10 cellular contexts compared by ENCODE assay signal in the genomic region with DNA sequence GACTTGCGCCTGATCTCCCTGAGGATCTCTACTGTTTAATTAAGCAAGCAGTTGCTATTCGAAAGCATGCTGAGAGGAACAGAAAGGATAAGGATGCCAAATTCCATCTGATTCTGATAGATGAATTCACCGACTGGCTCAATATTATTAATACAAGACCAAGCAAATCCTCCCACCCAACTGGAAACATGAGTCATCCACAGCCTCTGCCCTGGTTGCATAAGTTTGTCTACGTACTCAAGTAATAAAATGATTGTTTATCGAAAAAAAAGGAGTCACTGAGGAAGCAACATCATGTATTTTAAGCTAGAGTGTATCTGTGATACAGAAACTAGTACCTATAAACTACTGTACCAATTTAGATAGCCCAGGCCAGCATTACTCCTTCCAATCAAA. TPM values are rescaled to one million over a fixed set of nuclear protein-coding genes. Genes with fewer than 3 reads are reported as not detected.
DNase-seq lines count a peak whose midpoint lies in the region; ATAC-seq and TF ChIP-seq lines count a peak whose summit lies in the region.
"Had no signal": no experiment of that assay in that cellular context is flagged by ENCODE, and none has a peak within 500 bp of the region (broad histone marks: within the 10 kb centered on the region; RNA-seq: fewer than 3 reads in every experiment).

No MANE protein-coding gene starts in this region.

- peaks cover 50% of the 10 kb centered on the region for H3F3A ChIP-seq in PC-9 (ENCODE audit: insufficient read depth, low read depth)

- TF ChIP-seq POLR2A in esophagus muscularis mucosa (IDR thresholded peaks at IDR 0.05; ENCODE audit: low read depth) = no peak
- no peak for TF ChIP-seq POLR2A in sigmoid colon (IDR thresholded peaks at IDR 0.05)

- peak overlapping the region; percentile 79 for H3K4me2 ChIP-seq in PC-9

- H3K27me3 ChIP-seq in PC-9 (ENCODE audit: insufficient read depth, low read depth) = no peaks in the 10 kb centered on the region
- H3K27me3 ChIP-seq in esophagus muscularis mucosa = no peaks in the 10 kb centered on the region
- no peaks in the 10 kb centered on the region for H3K27me3 ChIP-seq in sigmoid colon

- H2AFZ ChIP-seq in PC-9 = peak overlapping the region; percentile 70

- no peaks in the 10 kb centered on the region for H3K9me3 ChIP-seq in PC-9 (ENCODE audit: insufficient read depth, low read depth)
- no peaks in the 10 kb centered on the region for H3K9me3 ChIP-seq in esophagus muscularis mucosa
- no peaks in the 10 kb centered on the region for H3K9me3 ChIP-seq in sigmoid colon

- 39% methylated on average over 5 of the region's 5 CpGs for WGBS in esophagus muscularis mucosa
- 37 to 64% methylated on average over 5 of the region's 5 CpGs for WGBS in sigmoid colon, 2 donors

- CTCF ChIA-PET in PC-9 (lab: Charles Lee) = no interaction called here

- H3K4me1 ChIP-seq in PC-9 (replicated peaks; ENCODE audit: insufficient read depth) (peaks cover 60% of the 10 kb centered on the region), esophagus muscularis mucosa (peaks cover 15 to 60% (median 56%) of the 10 kb centered on the region in 4 donors), sigmoid colon (peaks cover 0 to 55% (median 29%) of the 10 kb centered on the region in 4 donors)

- H3K27ac ChIP-seq in PC-9 (peak overlapping the region; percentile 93), esophagus muscularis mucosa (replicated peaks in 1 of 4) (peak overlapping the region; percentile 24 to 49 (median 38)), sigmoid colon (peak overlapping the region in 3 of 4 donors; percentile 26 to 44 (median 37))

- peaks cover 75% of the 10 kb centered on the region for H3K79me2 ChIP-seq in PC-9 (ENCODE audit: low read depth)

- intact Hi-C loops in PC-9 (cut with micrococcal nuclease; ENCODE audit: unreplicated experiment) = loop anchor here (5.0 kb wide), 1 partner anchor 519 kb away; no protein-coding TSS in a partner anchor
- intact Hi-C loops in esophagus muscularis mucosa (cut with DNase I) = no loop called here
- intact Hi-C loops in sigmoid colon (cut with DNase I) = no loop called here
- intact Hi-C loops in posterior vena cava (cut with DNase I) = no loop called here

- peaks cover 5% of the 10 kb centered on the region; the same call in 1 of the 2 replicates for H3K9me2 ChIP-seq in PC-9 (ENCODE audit: insufficient read depth)

- TF ChIP-seq EP300 in esophagus muscularis mucosa (IDR thresholded peaks at IDR 0.05) (no peak), sigmoid colon (IDR thresholded peaks at IDR 0.05) (no peak)

- H3K36me3 ChIP-seq in PC-9 (ENCODE audit: low read depth) (no peaks in the 10 kb centered on the region), esophagus muscularis mucosa (no peaks in the 10 kb centered on the region), sigmoid colon (no peaks in the 10 kb centered on the region)

- TF ChIP-seq CTCF in PC-9 (conservative IDR thresholded peaks at IDR 0.05) = no peak
- TF ChIP-seq CTCF in esophagus muscularis mucosa (IDR thresholded peaks at IDR 0.05) = no peak
- no peak for TF ChIP-seq CTCF in sigmoid colon (IDR thresholded peaks at IDR 0.05)

- no peaks in the 10 kb centered on the region for H4K20me1 ChIP-seq in PC-9 (ENCODE audit: insufficient read depth)

- no TSS peak for BruUV-seq in PC-9 (replicated peaks; lab: Mats Ljungman, UMichigan)

- DNase-seq in EL (peak; percentile 81), PC-9 (peak in 1 of 2 experiments; percentile 89), esophagus muscularis mucosa (ENCODE audit: extremely low spot score) (no peak), sigmoid colon (no peak), posterior vena cava (ENCODE audit: low spot score) (no peak), NCI-H2171 (lab: John Stamatoyannopoulos, UW) (no peak), germinal center (ENCODE audit: low spot score) (no peak)
- DNase-seq: naive thymus-derived CD4-positive, alpha-beta T cell; NCI-H2081 had no signal

- H3K4me3 ChIP-seq in PC-9 (peak overlapping the region; percentile 46; the same call in 1 of the 2 replicates), esophagus muscularis mucosa (no peak overlapping the region), sigmoid colon (no peak overlapping the region)

- POLR2A ChIA-PET in PC-9 (lab: Charles Lee; ENCODE audit: unreplicated experiment) = interaction anchor here (0.7 to 0.9 kb wide), 2 partner anchors 26 to 152 kb away, joined by 7 to 9 read pairs; a partner anchor contains a TSS

- no peak for ATAC-seq in HG02610 (IDR thresholded peaks at IDR 0.05; ENCODE audit: unreplicated experiment)

RNA-seq across cellular contexts. Expression of a gene that starts 26.0 kb away (rescaled TPM):
- total RNA-seq in PC-9 (2021) (12.6 and 12.8 TPM in 2 replicates), esophagus muscularis mucosa (10 to 100 TPM in 3 of 4 donors, 1 to 10 TPM in 1; 8.0 to 17.4 (median 13.5) TPM), sigmoid colon (10 to 100 TPM; 19.7 to 22.5 (median 21.0) TPM), posterior vena cava (10 to 100 TPM; 21.8 to 28.8 TPM)
- 1 to 10 TPM; 2.4 to 5.8 (median 3.5) TPM for polyA plus RNA-seq in sigmoid colon

RNA-seq across cellular contexts. Expression of a gene that starts 39.3 kb away (rescaled TPM):
- total RNA-seq in PC-9 (2021) (16.9 and 17.6 TPM in 2 replicates), esophagus muscularis mucosa (10 to 100 TPM; 17.1 to 23.4 (median 20.3) TPM), sigmoid colon (10 to 100 TPM; 15.0 to 21.2 (median 16.3) TPM), posterior vena cava (10 to 100 TPM; 17.6 to 22.1 TPM)
- 10 to 100 TPM in 1 of 3 donors, 1 to 10 TPM in 2; 8.1 to 11.4 (median 9.5) TPM for polyA plus RNA-seq in sigmoid colon

Comparison
In these comparisons a context has a peak if more than half of its experiments do, and no peak if none do; other contexts are left out.
1. H3K27ac ChIP-seq: peak in every context shown above with its lines; median percentile 93 in PC-9; 38 in esophagus muscularis mucosa; 37 in sigmoid colon.